ENCODE assay signal across 21 cellular contexts in genomic region chr1:209870151-209870831, GRCh38. TPM values are rescaled to one million over a fixed set of nuclear protein-coding genes. Genes with fewer than 3 reads are reported as not detected.
A peak's percentile ranks its signal among the peaks of the same experiment; 100 is the strongest.
DNase-seq lines count a peak whose midpoint lies in the region; TF ChIP-seq lines count a peak whose summit lies in the region.
"Had no signal": no experiment of that assay in that cellular context is flagged by ENCODE, and none has a peak within 500 bp of the region (broad histone marks: within the 10 kb centered on the region; RNA-seq: fewer than 3 reads in every experiment).

No MANE protein-coding gene starts in this region.

- TF ChIP-seq CTCF in HFF-Myc (IDR thresholded peaks at IDR 0.05; ENCODE audit: low read depth, low read length, missing control alignments) (no peak), brain (conservative IDR thresholded peaks at IDR 0.05) (no peak)

- DNase-seq in HFF-Myc (ENCODE audit: extremely low read depth, low read depth) (peak; percentile 59), fibroblast of the conjunctiva (ENCODE audit: low read depth) (peak; percentile 77), GF-D8 (lab: John Stamatoyannopoulos, UW) (no peak)
- no peak for DNase-seq in activated T-helper 1 cell treated with anti-CD3 and anti-CD28 coated beads, Interleukin-12 subunit alpha, Interleukin-12 subunit beta, Interleukin-2, Interleukin-4 antibody, amounts not matched to agents 30 ng/mL and 10 ng/mL and 1 ng/mL, durations not matched to agents 14 hours and 24 hours and 36 hours (ENCODE audit: low spot score)
- DNase-seq in stimulated activated naive CD4-positive, alpha-beta T cell treated with Interleukin-2 at 50 U/mL for 16 hours (lab: John Stamatoyannopoulos, UW) = no peak
- DNase-seq: activated B cell treated with CpG ODN at 0.5 μM for 24 hours; activated CD4-positive, alpha-beta memory T cell treated with anti-CD3 and anti-CD28 coated beads, Interleukin-2, amount 10 ng/mL, durations not matched to agents 7 days and 5 days; activated T-cell treated with anti-CD3 and anti-CD28 coated beads, Interleukin-2, amount 50 U/mL, for 1 hour; effector CD4-positive, alpha-beta T cell; mesendoderm; NCI-H1930; NCI-H510A treated with DMSO at 0.1 percent for 48 hours; SIG-M5; stimulated activated CD4-positive, alpha-beta T cell treated with anti-CD3 and anti-CD28 coated beads, Interleukin-2, amount 100 ng/mL, for 48 hours had no signal

- intact Hi-C loops in activated T-helper 1 cell treated with anti-CD3 and anti-CD28 coated beads, Interleukin-12 subunit alpha, Interleukin-12 subunit beta, Interleukin-2, Interleukin-4 antibody, amounts not matched to agents 30 ng/mL and 10 ng/mL and 1 ng/mL, durations not matched to agents 14 hours and 24 hours and 36 hours (cut with micrococcal nuclease) = no loop called here

- no peak overlapping the region for H3K4me3 ChIP-seq in HFF-Myc (replicated peaks; ENCODE audit: low read depth, low read length)
- H3K4me3 ChIP-seq: skin epidermis had no signal

- H3K9me3 Mint-ChIP-seq in brain = peaks cover 7 to 19% (median 12%) of the 10 kb centered on the region in 5 experiments
- no peaks in the 10 kb centered on the region for H3K9me3 Mint-ChIP-seq in activated T-helper 1 cell treated with anti-CD3 and anti-CD28 coated beads, Interleukin-12 subunit alpha, Interleukin-12 subunit beta, Interleukin-2, Interleukin-4 antibody, amounts not matched to agents 30 ng/mL and 10 ng/mL and 1 ng/mL, durations not matched to agents 14 hours and 24 hours and 36 hours
- H3K9me3 Mint-ChIP-seq: activated CD4-positive, alpha-beta memory T cell treated with anti-CD3 and anti-CD28 coated beads, Interleukin-2, amount 10 ng/mL, durations not matched to agents 7 days and 5 days; T-helper 2 cell treated with Interferon-gamma antibody and Interleukin-4, amounts not matched to agents 5 μg/mL and 100 μg/mL, for 36 hours had no signal

- H3K4me3 Mint-ChIP-seq in brain = no peak overlapping the region
- no peak overlapping the region for H3K4me3 Mint-ChIP-seq in activated T-helper 1 cell treated with anti-CD3 and anti-CD28 coated beads, Interleukin-12 subunit alpha, Interleukin-12 subunit beta, Interleukin-2, Interleukin-4 antibody, amounts not matched to agents 30 ng/mL and 10 ng/mL and 1 ng/mL, durations not matched to agents 14 hours and 24 hours and 36 hours
- H3K4me3 Mint-ChIP-seq: activated B cell treated with CpG ODN at 0.5 μM for 24 hours; activated CD4-positive, alpha-beta memory T cell treated with anti-CD3 and anti-CD28 coated beads, Interleukin-2, amount 10 ng/mL, durations not matched to agents 7 days and 5 days; natural killer cell treated with Interleukin-12 subunit alpha and Interleukin-12 subunit beta and Interleukin-15 and Interleukin-18, amount 100 ng/mL, for 72 hours; T-helper 2 cell treated with Interferon-gamma antibody and Interleukin-4, amounts not matched to agents 5 μg/mL and 100 μg/mL, for 36 hours had no signal

- H3K4me1 Mint-ChIP-seq in brain = peaks cover 65% of the 10 kb centered on the region
- no peaks in the 10 kb centered on the region for H3K4me1 Mint-ChIP-seq in activated T-helper 1 cell treated with anti-CD3 and anti-CD28 coated beads, Interleukin-12 subunit alpha, Interleukin-12 subunit beta, Interleukin-2, Interleukin-4 antibody, amounts not matched to agents 30 ng/mL and 10 ng/mL and 1 ng/mL, durations not matched to agents 14 hours and 24 hours and 36 hours (ENCODE audit: low read depth)
- H3K4me1 Mint-ChIP-seq: activated B cell treated with CpG ODN at 0.5 μM for 24 hours; activated CD4-positive, alpha-beta memory T cell treated with anti-CD3 and anti-CD28 coated beads, Interleukin-2, amount 10 ng/mL, durations not matched to agents 7 days and 5 days had no signal

- H3K27me3 Mint-ChIP-seq in brain = peaks cover 3% of the 10 kb centered on the region
- H3K27me3 Mint-ChIP-seq in activated T-helper 1 cell treated with anti-CD3 and anti-CD28 coated beads, Interleukin-12 subunit alpha, Interleukin-12 subunit beta, Interleukin-2, Interleukin-4 antibody, amounts not matched to agents 30 ng/mL and 10 ng/mL and 1 ng/mL, durations not matched to agents 14 hours and 24 hours and 36 hours (ENCODE audit: insufficient read depth) = peaks cover 37% of the 10 kb centered on the region

- H3K36me3 Mint-ChIP-seq in brain = no peaks in the 10 kb centered on the region
- H3K36me3 Mint-ChIP-seq in activated T-helper 1 cell treated with anti-CD3 and anti-CD28 coated beads, Interleukin-12 subunit alpha, Interleukin-12 subunit beta, Interleukin-2, Interleukin-4 antibody, amounts not matched to agents 30 ng/mL and 10 ng/mL and 1 ng/mL, durations not matched to agents 14 hours and 24 hours and 36 hours (ENCODE audit: low read depth) = no peaks in the 10 kb centered on the region

- H3K27ac Mint-ChIP-seq in brain = peak overlapping the region in 4 of 5 experiments; percentile 62 to 75 (median 70)
- no peak overlapping the region for H3K27ac Mint-ChIP-seq in activated T-helper 1 cell treated with anti-CD3 and anti-CD28 coated beads, Interleukin-12 subunit alpha, Interleukin-12 subunit beta, Interleukin-2, Interleukin-4 antibody, amounts not matched to agents 30 ng/mL and 10 ng/mL and 1 ng/mL, durations not matched to agents 14 hours and 24 hours and 36 hours
- H3K27ac Mint-ChIP-seq: activated B cell treated with CpG ODN at 0.5 μM for 24 hours; activated CD4-positive, alpha-beta memory T cell treated with anti-CD3 and anti-CD28 coated beads, Interleukin-2, amount 10 ng/mL, durations not matched to agents 7 days and 5 days; activated naive CD4-positive, alpha-beta T cell treated with anti-CD3 and anti-CD28 coated beads, Interleukin-2, amount 50 U/mL, for 72 hours; natural killer cell treated with Interleukin-12 subunit alpha and Interleukin-12 subunit beta and Interleukin-15 and Interleukin-18, amount 100 ng/mL, for 72 hours; T-helper 2 cell treated with Interferon-gamma antibody and Interleukin-4, amounts not matched to agents 5 μg/mL and 100 μg/mL, for 36 hours had no signal

- H3K27ac ChIP-seq in temporal lobe (ENCODE audit: low read depth, low read length) = peak overlapping the region; percentile 82
- H3K27ac ChIP-seq: C4-2B had no signal

RNA-seq across cellular contexts. Expression of gene UTP25, which starts 42.5 kb away (rescaled TPM):
- 3.1 TPM for polyA plus RNA-seq in brain (ENCODE audit: insufficient read depth, low read depth, low replicate concordance)
- total RNA-seq in temporal lobe = 12.3 TPM
- 17.7 and 18.3 TPM in 2 replicates for total RNA-seq in activated T-helper 1 cell treated with anti-CD3 and anti-CD28 coated beads, Interleukin-12 subunit alpha, Interleukin-12 subunit beta, Interleukin-2, Interleukin-4 antibody, amounts not matched to agents 30 ng/mL and 10 ng/mL and 1 ng/mL, durations not matched to agents 14 hours and 24 hours and 36 hours

Comparison
In these comparisons a context has a peak if more than half of its experiments do, and no peak if none do; other contexts are left out.
1. DNase-seq: peak in HFF-Myc (single experiment) and fibroblast of the conjunctiva (single experiment); none in activated T-helper 1 cell treated with anti-CD3 and anti-CD28 coated beads, Interleukin-12 subunit alpha, Interleukin-12 subunit beta, Interleukin-2, Interleukin-4 antibody, amounts not matched to agents 30 ng/mL and 10 ng/mL and 1 ng/mL, durations not matched to agents 14 hours and 24 hours and 36 hours (single experiment), stimulated activated naive CD4-positive, alpha-beta T cell treated with Interleukin-2 at 50 U/mL for 16 hours (single experiment) and GF-D8 (single experiment).